Comparison of ENCODE assay signal across 35 cellular contexts in genomic region chr2:147543056-147543455, GRCh38.
DNase-seq lines count a peak whose midpoint lies in the region; ATAC-seq, FAIRE-seq and TF ChIP-seq lines count a peak whose summit lies in the region.
"Had no signal": no experiment of that assay in that cellular context is flagged by ENCODE, and none has a peak within 500 bp of the region (broad histone marks: within the 10 kb centered on the region; RNA-seq: fewer than 3 reads in every experiment).

No MANE protein-coding gene starts in this region.

- no peaks in the 10 kb centered on the region for H3K9me3 Mint-ChIP-seq in MCF 10A (ENCODE audit: unreplicated experiment)

- no peak overlapping the region for H3K4me3 Mint-ChIP-seq in MCF 10A (ENCODE audit: unreplicated experiment)
- H3K4me3 Mint-ChIP-seq: activated T-cell treated with anti-CD3 and anti-CD28 coated beads, Interleukin-2, amount 50 U/mL, for 24 hours; brain; CD4-positive, alpha-beta T cell; H9; stimulated activated naive CD8-positive, alpha-beta T cell treated with anti-CD3 and anti-CD28 coated beads, Interleukin-15, amount 100 ng/mL, for 72 hours; T-helper 2 cell treated with Interferon-gamma antibody and Interleukin-4, amounts not matched to agents 5 μg/mL and 100 μg/mL, for 36 hours had no signal

- H3K27ac Mint-ChIP-seq in MCF 10A (ENCODE audit: low read depth, unreplicated experiment) = no peak overlapping the region
- H3K27ac Mint-ChIP-seq: activated T-cell treated with anti-CD3 and anti-CD28 coated beads, Interleukin-2, amount 50 U/mL, for 24 hours; brain; CD4-positive, alpha-beta T cell; H9; stimulated activated naive CD8-positive, alpha-beta T cell treated with anti-CD3 and anti-CD28 coated beads, Interleukin-15, amount 100 ng/mL, for 72 hours; T-helper 2 cell treated with Interferon-gamma antibody and Interleukin-4, amounts not matched to agents 5 μg/mL and 100 μg/mL, for 36 hours had no signal

- FAIRE-seq in urothelium cell line (lab: Jason Lieb, UNC) = no peak
- FAIRE-seq: D721Med, endometrium had no signal

- dilution Hi-C loops in mammary epithelial cell (cut with HindIII; ENCODE audit: low sequenced_read_pairs) = no loop called here

- H3K36me3 Mint-ChIP-seq in MCF 10A (ENCODE audit: insufficient read depth, unreplicated experiment) = no peaks in the 10 kb centered on the region
- H3K36me3 Mint-ChIP-seq: brain had no signal

- DNase-seq in mammary epithelial cell (peak; percentile 48), MCF 10A (ENCODE audit: unreplicated experiment) (no peak), epithelial cell of esophagus (ENCODE audit: low read depth) (peak; percentile 35), left lung (no peak), urothelium cell line (ENCODE audit: low spot score) (peak; percentile 25), NCI-H1436 treated with DMSO at 0.1 percent for 48 hours (lab: John Stamatoyannopoulos, UW) (no peak), HPDE6-E6E7 (ENCODE audit: extremely low spot score) (no peak)
- DNase-seq: activated CD8-positive, alpha-beta memory T cell treated with anti-CD3 and anti-CD28 coated beads for 24 hours; activated gamma-delta T cell; activated T-cell treated with anti-CD3 and anti-CD28 coated beads, Interleukin-2, amount 50 U/mL, for 24 hours; AML-193; CD4-positive, alpha-beta T cell; dorsolateral prefrontal cortex; esophagus squamous epithelium; H9; left colon; mesendoderm; NCI-H1417 treated with DMSO at 0.1 percent for 48 hours; NCI-H2081 treated with DMSO at 0.1 percent for 48 hours; NCI-H2227 treated with DMSO at 0.1 percent for 48 hours; NCI-H69; SHP77; spleen; stimulated activated CD8-positive, alpha-beta memory T cell treated with anti-CD3 and anti-CD28 coated beads, Interleukin-4, amount 100 ng/mL, for 48 hours; stimulated activated naive CD8-positive, alpha-beta T cell treated with anti-CD3 and anti-CD28 coated beads, Interleukin-15, amount 100 ng/mL, for 72 hours had no signal

- in situ Hi-C loops in mammary epithelial cell (cut with MboI; ENCODE audit: low sequenced_read_pairs in 2 of 2) = no loop called here

- H3K27me3 ChIP-seq in mammary epithelial cell (ENCODE audit: insufficient read depth, low read length) = no peaks in the 10 kb centered on the region
- H3K27me3 ChIP-seq in left lung = no peaks in the 10 kb centered on the region
- H3K27me3 ChIP-seq: dorsolateral prefrontal cortex, esophagus squamous epithelium, hepatocyte, right atrium auricular region, spleen, vagina had no signal

- H3K4me1 Mint-ChIP-seq in MCF 10A (ENCODE audit: insufficient read depth, unreplicated experiment) = peaks cover 10% of the 10 kb centered on the region
- H3K4me1 Mint-ChIP-seq: H9; stimulated activated naive CD8-positive, alpha-beta T cell treated with anti-CD3 and anti-CD28 coated beads, Interleukin-15, amount 100 ng/mL, for 72 hours had no signal

- H3K9ac ChIP-seq in mammary epithelial cell (ENCODE audit: insufficient read depth, low read length) = no peak overlapping the region

- H3K27me3 Mint-ChIP-seq in MCF 10A (ENCODE audit: insufficient read depth, unreplicated experiment) = no peaks in the 10 kb centered on the region
- H3K27me3 Mint-ChIP-seq: activated T-cell treated with anti-CD3 and anti-CD28 coated beads, Interleukin-2, amount 50 U/mL, for 24 hours; CD4-positive, alpha-beta T cell; stimulated activated naive CD8-positive, alpha-beta T cell treated with anti-CD3 and anti-CD28 coated beads, Interleukin-15, amount 100 ng/mL, for 72 hours had no signal

- CTCF ChIA-PET in mammary epithelial cell (lab: Charles Lee; ENCODE audit: low non-redundant PET) = no interaction called here
- CTCF ChIA-PET in MCF 10A (lab: Yijun Ruan, JAX) = no interaction called here

- H2AFZ ChIP-seq in mammary epithelial cell (ENCODE audit: low read depth, low read length) = no peak overlapping the region
- H2AFZ ChIP-seq: hepatocyte had no signal

- no peaks in the 10 kb centered on the region for H3K79me2 ChIP-seq in mammary epithelial cell (ENCODE audit: insufficient read depth, low read length)
- H3K79me2 ChIP-seq: hepatocyte had no signal

- no peak overlapping the region for H3K27ac ChIP-seq in mammary epithelial cell (ENCODE audit: insufficient read depth, low read depth, low read length)
- H3K27ac ChIP-seq in left lung = no peak overlapping the region
- H3K27ac ChIP-seq: dorsolateral prefrontal cortex, esophagus squamous epithelium, hepatocyte, right atrium auricular region, spleen, thoracic aorta, vagina had no signal

- no peak overlapping the region for H3K4me3 ChIP-seq in mammary epithelial cell (replicated peaks in 1 of 3; ENCODE audit: insufficient read depth in 1 of 3, low read depth in 2 of 3, low read length in 3 of 3)
- no peak overlapping the region for H3K4me3 ChIP-seq in epithelial cell of esophagus (ENCODE audit: low read length)
- H3K4me3 ChIP-seq in left lung = no peak overlapping the region
- H3K4me3 ChIP-seq: dorsolateral prefrontal cortex, esophagus squamous epithelium, hepatocyte, right atrium auricular region, spleen, thoracic aorta, vagina had no signal

- H4K20me1 ChIP-seq in mammary epithelial cell (ENCODE audit: insufficient read depth, low read length) = no peaks in the 10 kb centered on the region

- TF ChIP-seq CTCF in mammary epithelial cell (conservative IDR thresholded peaks at IDR 0.05 in 1 of 2, IDR thresholded peaks at IDR 0.05 in 1 of 2; ENCODE audit: extremely low read depth in 1 of 2, insufficient read depth in 1 of 2, low read depth in 1 of 2, low read length in 2 of 2) (no peak), MCF 10A (IDR thresholded peaks at IDR 0.05; ENCODE audit: unreplicated experiment) (no peak), epithelial cell of esophagus (IDR thresholded peaks at IDR 0.05; ENCODE audit: insufficient read depth, low read depth, low read length, missing control alignments) (no peak), left lung (IDR thresholded peaks at IDR 0.05) (no peak)

- intact Hi-C loops in mammary epithelial cell (cut with micrococcal nuclease) = no loop called here
- intact Hi-C loops in MCF 10A (cut with micrococcal nuclease) = no loop called here
- intact Hi-C loops in left lung (cut with DNase I) = no loop called here

- BruUV-seq in mammary epithelial cell (replicated peaks; lab: Mats Ljungman, UMichigan) = no TSS peak
- no TSS peak for BruUV-seq in MCF 10A (replicated peaks; lab: Mats Ljungman, UMichigan)

- no peak overlapping the region for H3K4me2 ChIP-seq in mammary epithelial cell (ENCODE audit: insufficient read depth, low read depth, low read length)
- H3K4me2 ChIP-seq: hepatocyte had no signal

- H3K9me3 ChIP-seq in mammary epithelial cell (replicated peaks; ENCODE audit: insufficient read depth, low read length) = no peaks in the 10 kb centered on the region
- H3K9me3 ChIP-seq in left lung = no peaks in the 10 kb centered on the region
- H3K9me3 ChIP-seq: esophagus squamous epithelium, right atrium auricular region, spleen, thoracic aorta, vagina had no signal

- POLR2A ChIA-PET in MCF 10A (lab: Yijun Ruan, JAX) = no interaction called here

- ATAC-seq in left lung = peak; percentile 20
- ATAC-seq in HG03097 (IDR thresholded peaks at IDR 0.05; ENCODE audit: low FRiP score, unreplicated experiment) = no peak
- ATAC-seq: left colon; Panc1; stimulated activated naive CD8-positive, alpha-beta T cell treated with anti-CD3 and anti-CD28 coated beads, Interleukin-15, amount 100 ng/mL, for 72 hours had no signal

- no peaks in the 10 kb centered on the region for H3K4me1 ChIP-seq in mammary epithelial cell (ENCODE audit: insufficient read depth, low read length)
- H3K4me1 ChIP-seq in left lung = no peaks in the 10 kb centered on the region
- H3K4me1 ChIP-seq: esophagus squamous epithelium, right atrium auricular region, spleen had no signal

- H3K36me3 ChIP-seq in mammary epithelial cell (ENCODE audit: insufficient read depth, low read length) (no peaks in the 10 kb centered on the region), left lung (no peaks in the 10 kb centered on the region)
- H3K36me3 ChIP-seq: esophagus squamous epithelium, right atrium auricular region, spleen, thoracic aorta, vagina had no signal

Comparison
In these comparisons a context has a peak if more than half of its experiments do, and no peak if none do; other contexts are left out.
1. DNase-seq: peak in mammary epithelial cell (single experiment), epithelial cell of esophagus (single experiment) and urothelium cell line (single experiment); none in MCF 10A (single experiment), left lung (0 of 2), NCI-H1436 treated with DMSO at 0.1 percent for 48 hours (single experiment) and HPDE6-E6E7 (single experiment).